Comparison of ENCODE assay signal across 9 cellular contexts in the genomic region with DNA sequence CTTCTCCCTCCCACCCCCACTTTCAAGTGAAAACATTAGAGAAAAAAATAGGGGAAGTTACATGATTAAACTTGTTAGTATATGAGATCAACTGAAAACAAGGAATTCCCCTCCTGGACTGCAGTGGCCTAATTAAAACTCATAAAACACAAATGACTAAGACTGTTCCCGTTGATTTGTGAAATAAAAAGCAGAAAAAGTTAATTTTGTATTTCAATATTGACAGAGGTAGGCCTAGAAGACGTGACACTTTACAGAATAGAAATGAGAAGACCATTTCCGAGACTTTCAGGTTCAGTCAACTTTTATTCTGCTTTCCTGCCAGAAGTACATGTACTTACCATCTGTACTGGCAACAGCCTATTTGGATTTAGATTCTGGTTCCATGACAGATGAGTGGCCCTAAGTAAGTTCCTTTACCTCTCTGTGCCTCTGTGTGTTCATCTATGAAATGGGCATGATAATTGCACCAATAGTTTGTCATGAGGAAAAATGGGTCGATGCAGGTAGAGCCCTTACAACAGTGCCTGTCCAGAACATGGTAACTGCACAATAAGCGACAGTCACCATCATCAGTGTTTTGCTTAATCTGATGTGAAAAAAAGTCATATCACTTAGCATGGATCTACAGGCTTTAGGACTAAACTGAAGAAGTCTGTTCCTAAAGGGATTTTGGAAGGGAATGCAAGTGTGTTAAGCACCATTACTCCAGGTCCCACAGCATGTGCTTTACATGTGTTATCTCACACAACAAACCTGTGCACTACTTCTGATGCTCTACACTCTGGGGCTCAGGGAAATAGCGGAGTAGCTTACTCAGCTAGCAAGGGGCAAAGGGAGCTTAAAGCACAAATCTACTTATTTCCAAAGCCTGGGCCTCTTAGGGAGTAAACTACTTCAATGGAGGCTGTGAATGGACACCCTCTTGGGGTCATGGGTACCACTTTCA.
DNase-seq lines count a peak whose midpoint lies in the region; ATAC-seq and TF ChIP-seq lines count a peak whose summit lies in the region.
"Had no signal": no experiment of that assay in that cellular context is flagged by ENCODE, and none has a peak within 500 bp of the region (broad histone marks: within the 10 kb centered on the region; RNA-seq: fewer than 3 reads in every experiment).

No MANE protein-coding gene starts in this region.

- POLR2A ChIA-PET in activated CD4-positive, alpha-beta memory T cell treated with anti-CD3 and anti-CD28 coated beads for 36 hours (lab: Charles Lee) = interaction anchor here (0.6 to 1.2 kb wide), 5 partner anchors 12 to 646 kb away, joined by 3 to 4 read pairs (median 4); no protein-coding TSS in a partner anchor

- CTCF ChIA-PET in activated CD4-positive, alpha-beta memory T cell treated with anti-CD3 and anti-CD28 coated beads for 36 hours (lab: Charles Lee) = no interaction called here

- H3K27me3 Mint-ChIP-seq in activated CD4-positive, alpha-beta memory T cell treated with anti-CD3 and anti-CD28 coated beads for 36 hours = no peaks in the 10 kb centered on the region
- no peaks in the 10 kb centered on the region for H3K27me3 Mint-ChIP-seq in nephron progenitor cell (ENCODE audit: low read depth, poor library complexity)

- TF ChIP-seq CTCF in nephron progenitor cell (IDR thresholded peaks at IDR 0.05) = no peak

- intact Hi-C loops in activated CD4-positive, alpha-beta memory T cell treated with anti-CD3 and anti-CD28 coated beads for 36 hours (cut with micrococcal nuclease) = loop anchor here (1.0 to 10.0 kb wide), 2 partner anchors 7 to 812 kb away; a partner anchor contains a TSS

- ATAC-seq in GM18502 (IDR thresholded peaks at IDR 0.05; ENCODE audit: poor library complexity, unreplicated experiment) = peak; percentile 36
- peak; percentile 30 for ATAC-seq in HG02870 (IDR thresholded peaks at IDR 0.05; ENCODE audit: unreplicated experiment)
- ATAC-seq: right cardiac atrium had no signal

- no peaks in the 10 kb centered on the region for H3K9me3 Mint-ChIP-seq in activated CD4-positive, alpha-beta memory T cell treated with anti-CD3 and anti-CD28 coated beads for 36 hours
- H3K9me3 Mint-ChIP-seq in nephron progenitor cell = peaks cover 23% of the 10 kb centered on the region

- peak overlapping the region; percentile 83 for H3K27ac Mint-ChIP-seq in activated CD4-positive, alpha-beta memory T cell treated with anti-CD3 and anti-CD28 coated beads for 36 hours
- peak overlapping the region; percentile 73 for H3K27ac Mint-ChIP-seq in nephron progenitor cell

- H3K4me3 Mint-ChIP-seq in activated CD4-positive, alpha-beta memory T cell treated with anti-CD3 and anti-CD28 coated beads for 36 hours = peak overlapping the region; percentile 61
- H3K4me3 Mint-ChIP-seq in nephron progenitor cell = no peak overlapping the region

- H3K4me1 Mint-ChIP-seq in activated CD4-positive, alpha-beta memory T cell treated with anti-CD3 and anti-CD28 coated beads for 36 hours (ENCODE audit: low read depth) = peaks cover 70% of the 10 kb centered on the region
- peaks cover 49% of the 10 kb centered on the region for H3K4me1 Mint-ChIP-seq in nephron progenitor cell

- H3K36me3 Mint-ChIP-seq in activated CD4-positive, alpha-beta memory T cell treated with anti-CD3 and anti-CD28 coated beads for 36 hours = peaks cover 62% of the 10 kb centered on the region
- H3K36me3 Mint-ChIP-seq in nephron progenitor cell (ENCODE audit: low read depth) = peaks cover 19% of the 10 kb centered on the region

- no peak for DNase-seq in activated CD4-positive, alpha-beta memory T cell treated with anti-CD3 and anti-CD28 coated beads for 36 hours
- DNase-seq in nephron progenitor cell = no peak
- DNase-seq in kidney tubule cell (ENCODE audit: low spot score) = no peak
- DNase-seq in DMS153 (lab: John Stamatoyannopoulos, UW) = no peak
- no peak for DNase-seq in SW 1271 (lab: John Stamatoyannopoulos, UW)
- DNase-seq: NCI-H2029 treated with DMSO at 0.1 percent for 48 hours, right cardiac atrium had no signal
